8 cellular contexts compared by ENCODE assay signal in the genomic region with DNA sequence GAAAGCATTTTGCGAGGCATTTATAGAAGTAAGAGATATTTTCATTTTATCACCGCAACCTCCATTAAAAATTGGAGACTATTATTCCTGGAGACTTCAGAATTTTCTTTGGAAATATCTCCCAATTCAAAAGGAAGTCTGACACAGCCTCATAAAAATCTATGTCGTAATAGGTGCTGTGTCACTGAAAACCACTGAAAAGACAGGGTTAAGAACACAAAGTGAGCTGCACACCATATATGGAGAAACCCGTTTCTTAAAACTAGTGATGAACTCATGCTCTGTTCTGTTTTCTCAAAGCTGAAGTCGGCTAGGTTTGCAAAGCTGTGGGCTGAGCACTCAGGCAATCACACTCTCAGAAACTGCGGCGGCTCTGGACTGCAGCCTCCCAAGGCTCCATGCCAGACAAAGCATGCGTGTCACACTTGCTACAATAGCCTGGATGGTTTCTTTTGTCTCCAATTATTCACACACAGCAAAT. TPM values are rescaled to one million over a fixed set of nuclear protein-coding genes. Genes with fewer than 3 reads are reported as not detected.
DNase-seq lines count a peak whose midpoint lies in the region; ATAC-seq and TF ChIP-seq lines count a peak whose summit lies in the region.

A gene (plus strand): TSS at position 287 of the 481 bp plus-strand sequence. CDS start 126 bp downstream, at position 413.

- no peak within 1 kb of the TSS for H3K18ac ChIP-seq in neuronal stem cell (ENCODE audit: low read length)

- no peak within 1 kb of the TSS for H2BK15ac ChIP-seq in neuronal stem cell (ENCODE audit: low read length)

- no TSS peak for BruUV-seq in Panc1 (replicated peaks; lab: Mats Ljungman, UMichigan)

- in situ Hi-C loops in Panc1 (cut with HindIII; ENCODE audit: low pct_unique_long_range_greater_than_20kb, low sequenced_read_pairs): no loop called here

- H3K9ac ChIP-seq in neuronal stem cell (ENCODE audit: low read depth, low read length, poor library complexity) (no peak within 1 kb of the TSS), subcutaneous abdominal adipose tissue (ENCODE audit: low read length in 5 of 5) (peak within 1 kb of the TSS; percentile 41 to 72 (median 58))

- intact Hi-C loops in Panc1 (cut with micrococcal nuclease; ENCODE audit: unreplicated experiment): loop anchor here (5.0 to 10.0 kb wide), 3 partner anchors 88 to 786 kb away; a partner anchor contains a TSS

- no peak within 1 kb of the TSS for H3K14ac ChIP-seq in neuronal stem cell (ENCODE audit: low read length)

- TF ChIP-seq CTCF in Panc1 (IDR thresholded peaks at IDR 0.05): no peak

- ATAC-seq in GM18861 (IDR thresholded peaks at IDR 0.05; ENCODE audit: unreplicated experiment) (peak; percentile 86), HG03066 (IDR thresholded peaks at IDR 0.05; ENCODE audit: low read depth, unreplicated experiment) (peak; percentile 83), Panc1 (peak; percentile 85)

- H3K4me3 ChIP-seq in Panc1 (ENCODE audit: low read depth in 2 of 2, low read length in 2 of 2) (peak within 1 kb of the TSS; percentile 45 to 70), neuronal stem cell (ENCODE audit: low read length in 2 of 2) (no peak within 1 kb of the TSS), subcutaneous abdominal adipose tissue (ENCODE audit: low read depth in 1 of 5, low read length in 5 of 5) (peak within 1 kb of the TSS; percentile 39 to 69 (median 69))

- H3K4ac ChIP-seq in neuronal stem cell (ENCODE audit: low read length): no peak within 1 kb of the TSS

- H2BK5ac ChIP-seq in neuronal stem cell (ENCODE audit: low read length): no peak within 1 kb of the TSS

- H4K8ac ChIP-seq in neuronal stem cell (ENCODE audit: low read depth, low read length): no peak within 1 kb of the TSS

- H4K91ac ChIP-seq in neuronal stem cell (ENCODE audit: low read depth, low read length, poor library complexity): no peak within 1 kb of the TSS

- H3K4me2 ChIP-seq in neuronal stem cell (ENCODE audit: insufficient read depth, low read length, poor library complexity, severe bottlenecking): no peak within 1 kb of the TSS

- CTCF ChIA-PET in Panc1 (lab: Charles Lee): interaction anchor here (1.7 kb wide), 1 partner anchor 89 kb away, joined by 12 read pairs; a partner anchor contains a TSS

- no peaks in the 10 kb centered on the region for H3K79me1 ChIP-seq in neuronal stem cell (ENCODE audit: low read depth, low read length)

- no CpG with 5 or more reads among the region's 8 CpGs for WGBS in neuronal stem cell (ENCODE audit: extremely low coverage in 2 of 2, insufficient read length in 2 of 2, insufficient replicate concordance in 1 of 2), 2 donors

- no peak within 1 kb of the TSS for H2BK12ac ChIP-seq in neuronal stem cell (ENCODE audit: low read length)

- no peak within 1 kb of the TSS for H2BK120ac ChIP-seq in neuronal stem cell (ENCODE audit: low read depth, low read length)

- H3K9me3 ChIP-seq in Panc1 (ENCODE audit: control insufficient read depth, insufficient read depth, low read depth, low read length) (no peaks in the 10 kb centered on the region), neuronal stem cell (replicated peaks in 1 of 2; ENCODE audit: control insufficient read depth in 2 of 2, insufficient read depth in 1 of 2, low read depth in 1 of 2, low read length in 2 of 2) (no peaks in the 10 kb centered on the region), subcutaneous abdominal adipose tissue (ENCODE audit: control insufficient read depth in 5 of 5, low read length in 5 of 5) (no peaks in the 10 kb centered on the region)

- H3K27ac ChIP-seq in Panc1 (ENCODE audit: low read length) (peak within 1 kb of the TSS; percentile 90), neuronal stem cell (replicated peaks; ENCODE audit: low read length) (no peak within 1 kb of the TSS), subcutaneous abdominal adipose tissue (ENCODE audit: low read depth, low read length) (peak within 1 kb of the TSS; percentile 81)

- H3K23ac ChIP-seq in neuronal stem cell (ENCODE audit: low read depth, low read length, poor library complexity): no peak within 1 kb of the TSS

- DNase-seq in Panc1 (ENCODE audit: low read depth, low spot score): peak; percentile 69
- DNase-seq in activated T-cell treated with anti-CD3 and anti-CD28 coated beads, Interleukin-2, amount 50 U/mL, for 48 hours: peak; percentile 80 to 84
- peak; percentile 97 for DNase-seq in fibroblast of gingiva (ENCODE audit: low read depth)
- DNase-seq in neuronal stem cell (ENCODE audit: low spot score): no peak
- no peak for DNase-seq in NCI-H2171 treated with DMSO at 0.1 percent for 48 hours (lab: John Stamatoyannopoulos, UW)

- H2AK5ac ChIP-seq in neuronal stem cell (ENCODE audit: low read depth, low read length): no peak within 1 kb of the TSS

- POLR2A ChIA-PET in Panc1 (lab: Charles Lee): no interaction called here

- H3K4me1 ChIP-seq in Panc1 (ENCODE audit: control insufficient read depth, insufficient read depth, low read length): peaks cover 23% of the 10 kb centered on the region
- peaks cover 0 to 10% of the 10 kb centered on the region in 2 donors for H3K4me1 ChIP-seq in neuronal stem cell (ENCODE audit: control insufficient read depth in 2 of 2, insufficient read depth in 1 of 2, low read depth in 1 of 2, low read length in 2 of 2)
- H3K4me1 ChIP-seq in subcutaneous abdominal adipose tissue (ENCODE audit: control insufficient read depth in 5 of 5, insufficient read depth in 5 of 5, low read length in 5 of 5): peaks cover 0 to 20% (median 10%) of the 10 kb centered on the region in 5 donors

- H3K36me3 ChIP-seq in Panc1 (ENCODE audit: control insufficient read depth, insufficient read depth, low read length) (no peaks in the 10 kb centered on the region), neuronal stem cell (replicated peaks in 1 of 2; ENCODE audit: control insufficient read depth in 2 of 2, insufficient read depth in 2 of 2, low read length in 2 of 2) (no peaks in the 10 kb centered on the region), subcutaneous abdominal adipose tissue (ENCODE audit: control insufficient read depth in 5 of 5, insufficient read depth in 5 of 5, low read length in 5 of 5) (no peaks in the 10 kb centered on the region)

- H2AFZ ChIP-seq in neuronal stem cell (ENCODE audit: low read length): peak within 1 kb of the TSS; percentile 68

- H3K27me3 ChIP-seq in Panc1 (ENCODE audit: control insufficient read depth, insufficient read depth, low read length) (no peaks in the 10 kb centered on the region), neuronal stem cell (ENCODE audit: control insufficient read depth in 3 of 3, insufficient read depth in 3 of 3, low read depth in 1 of 3, low read length in 3 of 3) (no peaks in the 10 kb centered on the region), subcutaneous abdominal adipose tissue (ENCODE audit: control insufficient read depth in 5 of 5, insufficient read depth in 4 of 5, low read length in 5 of 5) (no peaks in the 10 kb centered on the region)

RNA-seq across cellular contexts. Expression of the gene that starts here (rescaled TPM):
- total RNA-seq in Panc1 (2021; ENCODE audit: unreplicated experiment): 11.5 TPM
- polyA plus RNA-seq in Panc1 (2012; ENCODE audit: insufficient read length): 9.7 TPM
- 0.24 TPM for polyA plus RNA-seq in neuronal stem cell (2013, experiment 1 of 2)
- 0.21 TPM for polyA plus RNA-seq in neuronal stem cell (2013, experiment 2 of 2)

Comparison
In these comparisons a context has a peak if more than half of its experiments do, and no peak if none do; other contexts are left out.
1. DNase-seq: peak in Panc1 (single experiment), activated T-cell treated with anti-CD3 and anti-CD28 coated beads, Interleukin-2, amount 50 U/mL, for 48 hours (2 of 2) and fibroblast of gingiva (single experiment); none in neuronal stem cell (single experiment) and NCI-H2171 treated with DMSO at 0.1 percent for 48 hours (single experiment).
2. H3K4me3 ChIP-seq: peak in Panc1 (2 of 2) and subcutaneous abdominal adipose tissue (5 of 5); none in neuronal stem cell (0 of 2).
3. Peak in every context shown above with its lines, with median percentiles within 50 percentile points of each other: ATAC-seq.